ENCODE assay signal across 17 cellular contexts in the genomic region with DNA sequence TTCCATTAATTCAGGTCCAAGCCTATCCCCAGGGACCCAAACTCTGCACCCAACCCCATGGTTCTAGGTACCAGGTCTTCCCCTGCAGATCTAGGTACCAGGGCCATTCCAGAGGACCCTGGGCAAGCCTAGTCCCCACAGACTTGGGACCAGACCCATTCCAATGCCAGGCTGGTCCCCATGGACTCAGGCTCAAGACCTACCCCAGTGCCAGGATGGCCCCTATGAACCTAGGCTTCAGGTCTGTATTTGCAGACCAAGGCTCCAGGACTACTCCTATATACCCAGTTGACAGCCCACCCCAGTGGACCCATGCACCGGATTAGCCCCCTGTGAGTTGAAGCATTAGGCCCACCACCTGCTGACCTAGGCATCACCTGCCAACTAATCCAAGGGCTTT.
"Had no signal": no experiment of that assay in that cellular context is flagged by ENCODE, and none has a peak within 500 bp of the region (broad histone marks: within the 10 kb centered on the region; RNA-seq: fewer than 3 reads in every experiment).

No MANE protein-coding gene starts in this region.

- DNase-seq: activated CD4-positive, alpha-beta T cell treated with anti-CD3 and anti-CD28 coated beads, Interleukin-2, amount 10 ng/mL, durations not matched to agents 24 days and 14 days; activated CD8-positive, alpha-beta T cell treated with anti-CD3 and anti-CD28 coated beads for 36 hours; activated naive CD4-positive, alpha-beta T cell; activated naive CD8-positive, alpha-beta T cell treated with anti-CD3 and anti-CD28 coated beads, Interleukin-2, amount 10 ng/mL, durations not matched to agents 7 days and 5 days; activated T-cell treated with anti-CD3 and anti-CD28 coated beads, Interleukin-2, amount 50 U/mL, for 1 hour; body of pancreas; central memory CD4-positive, alpha-beta T cell; dorsolateral prefrontal cortex; foreskin fibroblast; hippocampal formation; mammary epithelial cell; ovary; stimulated activated naive B cell treated with anti-CD40 and anti-IgM and Interleukin-4, amounts not matched to agents 10 μg/mL and 1 μg/mL and 100 μg/mL, for 72 hours; T-helper 9 cell; thyroid gland had no signal

- H3K27ac ChIP-seq: body of pancreas, dorsolateral prefrontal cortex, neural progenitor cell, ovary, thyroid gland had no signal

- H3K27me3 ChIP-seq: body of pancreas, dorsolateral prefrontal cortex, ovary, thyroid gland had no signal

- H3K27me3 Mint-ChIP-seq: activated CD4-positive, alpha-beta T cell treated with anti-CD3 and anti-CD28 coated beads, Interleukin-2, amount 10 ng/mL, durations not matched to agents 24 days and 14 days; activated CD8-positive, alpha-beta T cell treated with anti-CD3 and anti-CD28 coated beads for 36 hours; activated naive CD8-positive, alpha-beta T cell treated with anti-CD3 and anti-CD28 coated beads, Interleukin-2, amount 10 ng/mL, durations not matched to agents 7 days and 5 days; activated T-helper 17 cell treated with anti-CD3 and anti-CD28 coated beads, Interleukin-2, amount 50 U/mL, for 72 hours; stimulated activated naive B cell treated with anti-CD40 and anti-IgM and Interleukin-4, amounts not matched to agents 10 μg/mL and 1 μg/mL and 100 μg/mL, for 72 hours had no signal

- H3K9me3 Mint-ChIP-seq: activated CD4-positive, alpha-beta T cell treated with anti-CD3 and anti-CD28 coated beads, Interleukin-2, amount 10 ng/mL, durations not matched to agents 24 days and 14 days; activated CD8-positive, alpha-beta T cell treated with anti-CD3 and anti-CD28 coated beads for 36 hours; activated naive CD8-positive, alpha-beta T cell treated with anti-CD3 and anti-CD28 coated beads, Interleukin-2, amount 10 ng/mL, durations not matched to agents 7 days and 5 days; activated T-helper 17 cell treated with anti-CD3 and anti-CD28 coated beads, Interleukin-2, amount 50 U/mL, for 72 hours; neural progenitor cell; stimulated activated naive B cell treated with anti-CD40 and anti-IgM and Interleukin-4, amounts not matched to agents 10 μg/mL and 1 μg/mL and 100 μg/mL, for 72 hours had no signal

- H3K9me3 ChIP-seq: body of pancreas, ovary, thyroid gland had no signal

- H3K4me3 ChIP-seq: body of pancreas, dorsolateral prefrontal cortex, neural progenitor cell, ovary, thyroid gland had no signal

- H3K4me3 Mint-ChIP-seq: activated CD4-positive, alpha-beta T cell treated with anti-CD3 and anti-CD28 coated beads, Interleukin-2, amount 10 ng/mL, durations not matched to agents 24 days and 14 days; activated CD8-positive, alpha-beta T cell treated with anti-CD3 and anti-CD28 coated beads for 36 hours; activated naive CD8-positive, alpha-beta T cell treated with anti-CD3 and anti-CD28 coated beads, Interleukin-2, amount 10 ng/mL, durations not matched to agents 7 days and 5 days; activated T-helper 17 cell treated with anti-CD3 and anti-CD28 coated beads, Interleukin-2, amount 50 U/mL, for 72 hours; stimulated activated naive B cell treated with anti-CD40 and anti-IgM and Interleukin-4, amounts not matched to agents 10 μg/mL and 1 μg/mL and 100 μg/mL, for 72 hours had no signal

- H3K27ac Mint-ChIP-seq: activated CD4-positive, alpha-beta T cell treated with anti-CD3 and anti-CD28 coated beads, Interleukin-2, amount 10 ng/mL, durations not matched to agents 24 days and 14 days; activated CD8-positive, alpha-beta T cell treated with anti-CD3 and anti-CD28 coated beads for 36 hours; activated naive CD8-positive, alpha-beta T cell treated with anti-CD3 and anti-CD28 coated beads, Interleukin-2, amount 10 ng/mL, durations not matched to agents 7 days and 5 days; activated T-helper 17 cell treated with anti-CD3 and anti-CD28 coated beads, Interleukin-2, amount 50 U/mL, for 72 hours; neural progenitor cell had no signal

- ATAC-seq: activated CD8-positive, alpha-beta T cell treated with anti-CD3 and anti-CD28 coated beads for 36 hours; activated T-helper 17 cell treated with anti-CD3 and anti-CD28 coated beads, Interleukin-2, amount 50 U/mL, for 72 hours; body of pancreas had no signal

- H3K36me3 ChIP-seq: neural progenitor cell, ovary, thyroid gland had no signal
